8 cellular contexts compared by ENCODE assay signal in the genomic region with DNA sequence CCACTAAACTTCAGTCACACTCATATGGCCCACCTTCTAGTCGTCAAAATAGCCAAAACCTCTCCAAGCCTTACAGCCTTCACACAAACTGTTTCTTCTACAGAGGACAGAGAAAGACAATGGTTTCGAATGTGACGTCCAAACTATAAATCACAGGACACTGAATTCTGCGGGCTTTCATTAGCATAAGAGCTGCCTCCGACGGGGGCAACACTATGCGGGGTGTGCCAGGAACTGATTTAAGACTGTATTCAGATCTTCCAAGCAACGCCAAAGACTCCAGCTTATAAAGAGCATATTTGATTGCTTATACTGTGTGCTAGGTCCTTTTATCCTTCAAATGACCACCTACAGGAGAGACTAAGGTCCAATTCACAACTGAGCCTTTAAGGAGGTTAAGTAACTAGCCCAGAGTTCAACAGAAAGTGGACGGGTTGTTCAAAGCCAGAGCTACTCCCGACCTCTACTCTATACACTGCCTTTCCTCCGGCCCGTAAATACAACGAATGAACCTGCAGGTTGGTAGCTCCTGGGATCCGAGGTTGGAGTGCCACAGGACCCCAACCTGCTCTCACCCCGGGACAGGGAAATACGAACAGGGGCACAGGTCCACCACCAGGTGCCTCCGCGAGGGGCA. TPM values are rescaled to one million over a fixed set of nuclear protein-coding genes. Genes with fewer than 3 reads are reported as not detected.
DNase-seq lines count a peak whose midpoint lies in the region; ATAC-seq and TF ChIP-seq lines count a peak whose summit lies in the region.

No MANE protein-coding gene starts in this region.

- 1 to 3% (median 3%) methylated on average over 15 to 18 of the region's 18 CpGs for WGBS in adrenal gland, 4 donors
- WGBS in testis, 2 donors: 3% methylated on average over 10 to 18 of the region's 18 CpGs

- no peak for DNase-seq in activated CD4-positive, alpha-beta T cell treated with anti-CD3 and anti-CD28 coated beads, Interleukin-2, amount 10 ng/mL, durations not matched to agents 24 days and 14 days
- no peak for DNase-seq in activated CD4-positive, alpha-beta T cell treated with anti-CD3 and anti-CD28 coated beads for 48 hours
- DNase-seq in adrenal gland: peak in 1 of 7 donors; percentile 12
- peak in 1 of 2 donors; percentile 18 for DNase-seq in left colon
- no peak for DNase-seq in testis
- no peak for DNase-seq in activated CD4-positive, alpha-beta T cell treated with anti-CD3 and anti-CD28 coated beads, Interleukin-2, amount 50 U/mL, for 48 hours

- H3K27ac Mint-ChIP-seq in activated CD4-positive, alpha-beta T cell treated with anti-CD3 and anti-CD28 coated beads, Interleukin-2, amount 10 ng/mL, durations not matched to agents 24 days and 14 days: peak overlapping the region; percentile 99

- peak overlapping the region; percentile 17 to 96 (median 90) for H3K27ac ChIP-seq in adrenal gland
- peak overlapping the region; percentile 94 for H3K27ac ChIP-seq in testis

- ATAC-seq in left colon (peak; percentile 34), HG02870 (IDR thresholded peaks at IDR 0.05; ENCODE audit: unreplicated experiment) (no peak)

- no peaks in the 10 kb centered on the region for H3K9me3 ChIP-seq in adrenal gland (replicated peaks in 1 of 3)
- no peaks in the 10 kb centered on the region for H3K9me3 ChIP-seq in testis

- H3K4me1 Mint-ChIP-seq in activated CD4-positive, alpha-beta T cell treated with anti-CD3 and anti-CD28 coated beads, Interleukin-2, amount 10 ng/mL, durations not matched to agents 24 days and 14 days: peaks cover 35% of the 10 kb centered on the region

- no peak for TF ChIP-seq POLR2A in adrenal gland (IDR thresholded peaks at IDR 0.05)
- TF ChIP-seq POLR2A in testis (IDR thresholded peaks at IDR 0.05): no peak

- H3K36me3 ChIP-seq in adrenal gland (replicated peaks in 1 of 2) (no peaks in the 10 kb centered on the region), testis (ENCODE audit: low read depth, missing control alignments) (no peaks in the 10 kb centered on the region)

- intact Hi-C loops in activated CD4-positive, alpha-beta T cell treated with anti-CD3 and anti-CD28 coated beads, Interleukin-2, amount 10 ng/mL, durations not matched to agents 24 days and 14 days (cut with micrococcal nuclease): loop anchor here (5.0 kb wide), 2 partner anchors 249 to 416 kb away; no protein-coding TSS in a partner anchor
- intact Hi-C loops in adrenal gland (cut with DNase I) (no loop called here), left colon (cut with DNase I, micrococcal nuclease) (loop anchor here in 1 of 2 donors (10.0 kb wide), 1 partner anchor 223 kb away; a partner anchor contains a TSS), testis (cut with DNase I; ENCODE audit: low total_unique reads) (loop anchor here (10.0 kb wide), 1 partner anchor 223 kb away; a partner anchor contains a TSS)

- peaks cover 10 to 14% of the 10 kb centered on the region in 2 donors for H3K4me1 ChIP-seq in adrenal gland (replicated peaks in 1 of 2)
- H3K4me1 ChIP-seq in testis: peaks cover 7% of the 10 kb centered on the region

- TF ChIP-seq CTCF in LNCAP (IDR thresholded peaks at IDR 0.05) (peak; percentile 50), adrenal gland (IDR thresholded peaks at IDR 0.05) (peak; percentile 25 to 61 (median 53)), testis (IDR thresholded peaks at IDR 0.05) (peak; percentile 18 to 64 (median 55))

- H3K36me3 Mint-ChIP-seq in activated CD4-positive, alpha-beta T cell treated with anti-CD3 and anti-CD28 coated beads, Interleukin-2, amount 10 ng/mL, durations not matched to agents 24 days and 14 days (ENCODE audit: low read depth): peaks cover 31% of the 10 kb centered on the region

- H3K27me3 ChIP-seq in adrenal gland (no peaks in the 10 kb centered on the region), testis (no peaks in the 10 kb centered on the region)

- H3K9me3 Mint-ChIP-seq in activated CD4-positive, alpha-beta T cell treated with anti-CD3 and anti-CD28 coated beads, Interleukin-2, amount 10 ng/mL, durations not matched to agents 24 days and 14 days: no peaks in the 10 kb centered on the region

- H3K27me3 Mint-ChIP-seq in activated CD4-positive, alpha-beta T cell treated with anti-CD3 and anti-CD28 coated beads, Interleukin-2, amount 10 ng/mL, durations not matched to agents 24 days and 14 days: no peaks in the 10 kb centered on the region

- peak overlapping the region; percentile 54 to 68 (median 62) for H3K4me3 ChIP-seq in adrenal gland
- peak overlapping the region; percentile 75 to 85 for H3K4me3 ChIP-seq in testis

- peak overlapping the region; percentile 96 for H3K4me3 Mint-ChIP-seq in activated CD4-positive, alpha-beta T cell treated with anti-CD3 and anti-CD28 coated beads, Interleukin-2, amount 10 ng/mL, durations not matched to agents 24 days and 14 days

RNA-seq across cellular contexts. Expression of a gene that starts 0.6 kb away (rescaled TPM):
- total RNA-seq in activated CD4-positive, alpha-beta T cell treated with anti-CD3 and anti-CD28 coated beads, Interleukin-2, amount 10 ng/mL, durations not matched to agents 24 days and 14 days: 16.8 and 18.0 TPM in 2 replicates
- 1 to 10 TPM; 1.3 to 8.9 (median 4.8) TPM for total RNA-seq in adrenal gland
- 1 to 10 TPM; 1.2 to 5.7 (median 1.3) TPM for polyA plus RNA-seq in adrenal gland
- total RNA-seq in left colon: 1 to 10 TPM; 9.0 to 9.4 TPM
- 1 to 10 TPM; 7.9 to 8.9 TPM for total RNA-seq in testis
- polyA plus RNA-seq in testis (ENCODE audit: insufficient read depth, low read depth, low replicate concordance): 8.5 TPM

RNA-seq across cellular contexts. Expression of a gene that starts 0.7 kb away (rescaled TPM):
- 16.3 and 18.8 TPM in 2 replicates for total RNA-seq in activated CD4-positive, alpha-beta T cell treated with anti-CD3 and anti-CD28 coated beads, Interleukin-2, amount 10 ng/mL, durations not matched to agents 24 days and 14 days
- 10 to 100 TPM in 6 of 8 donors, 1 to 10 TPM in 2; 4.8 to 19.9 (median 13.7) TPM for total RNA-seq in adrenal gland
- 10 to 100 TPM in 2 of 3 donors, 1 to 10 TPM in 1; 9.4 to 15.0 (median 12.3) TPM for polyA plus RNA-seq in adrenal gland
- total RNA-seq in left colon: 10 to 100 TPM; 21.0 to 24.7 TPM
- 10 to 100 TPM; 30.0 to 33.5 TPM for total RNA-seq in testis
- 50.8 TPM for polyA plus RNA-seq in testis (ENCODE audit: insufficient read depth, low read depth, low replicate concordance)

Comparison
In these comparisons a context has a peak if more than half of its experiments do, and no peak if none do; other contexts are left out.
1. intact Hi-C loops: an anchor here in activated CD4-positive, alpha-beta T cell treated with anti-CD3 and anti-CD28 coated beads, Interleukin-2, amount 10 ng/mL, durations not matched to agents 24 days and 14 days (5.0 kb wide) and testis (10.0 kb wide); none called in adrenal gland.